ENCODE assay signal across 16 cellular contexts in the genomic region with DNA sequence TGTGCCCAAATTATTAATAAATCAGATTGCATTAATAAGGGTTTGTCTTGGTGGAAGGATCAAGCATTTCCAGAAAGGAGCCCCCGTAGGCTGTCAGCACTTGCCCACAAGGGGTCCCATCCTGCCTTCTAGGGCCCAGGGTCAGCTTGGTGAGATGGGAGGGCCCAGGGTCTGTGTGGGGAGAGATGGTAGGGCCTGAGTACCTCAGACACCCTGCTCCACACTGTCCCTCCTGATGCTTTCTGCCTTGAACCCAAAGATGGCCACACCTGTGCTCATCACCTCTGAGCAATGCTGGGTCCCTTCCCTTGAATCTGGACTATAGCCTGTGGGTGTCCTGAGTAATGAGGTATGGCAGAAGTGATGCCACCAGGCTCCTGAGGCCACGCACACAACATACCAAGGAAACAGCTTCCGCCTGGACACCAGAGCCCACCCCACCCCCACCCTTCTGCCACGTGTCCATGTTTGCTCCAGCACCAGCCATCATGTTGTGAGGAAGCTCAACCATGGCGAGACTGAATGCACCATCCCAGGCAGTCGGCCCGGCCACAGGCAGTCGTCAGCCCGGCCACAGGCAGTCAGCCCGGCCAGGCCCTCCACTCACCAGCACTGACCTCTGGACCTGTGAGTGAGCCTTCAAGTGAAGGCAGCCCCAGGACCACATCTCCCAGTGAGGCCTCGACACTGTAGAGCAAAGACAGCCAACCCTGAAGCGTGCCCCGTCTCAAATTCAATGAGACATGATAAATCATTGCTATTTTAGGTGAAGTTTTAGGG. TPM values are rescaled to one million over a fixed set of nuclear protein-coding genes. Genes with fewer than 3 reads are reported as not detected.
A peak's percentile ranks its signal among the peaks of the same experiment; 100 is the strongest.
DNase-seq lines count a peak whose midpoint lies in the region; ATAC-seq, FAIRE-seq and TF ChIP-seq lines count a peak whose summit lies in the region.
"Had no signal": no experiment of that assay in that cellular context is flagged by ENCODE, and none has a peak within 500 bp of the region (broad histone marks: within the 10 kb centered on the region; RNA-seq: fewer than 3 reads in every experiment).

No MANE protein-coding gene starts in this region.

- H3K4me3 ChIP-seq in WERI-Rb-1 (ENCODE audit: low read depth, low read length) (no peak overlapping the region), colonic mucosa (no peak overlapping the region), pancreas (no peak overlapping the region), sigmoid colon (no peak overlapping the region)

- H3K36me3 ChIP-seq in WERI-Rb-1 = peaks cover 17% of the 10 kb centered on the region
- H3K36me3 ChIP-seq in colonic mucosa = peaks cover 10% of the 10 kb centered on the region
- peaks cover 0 to 25% (median 9%) of the 10 kb centered on the region in 3 donors for H3K36me3 ChIP-seq in pancreas
- peaks cover 15 to 48% (median 21%) of the 10 kb centered on the region in 4 donors for H3K36me3 ChIP-seq in sigmoid colon

- FAIRE-seq in pancreas (lab: Jason Lieb, UNC) = no peak

- H3K4me1 ChIP-seq in colonic mucosa (no peaks in the 10 kb centered on the region), pancreas (peaks cover 0 to 7% (median 4%) of the 10 kb centered on the region in 3 donors), sigmoid colon (peaks cover 0 to 24% (median 13%) of the 10 kb centered on the region in 4 donors)

- H3K27me3 ChIP-seq in WERI-Rb-1 (ENCODE audit: insufficient read depth, low read depth, severe bottlenecking) (no peaks in the 10 kb centered on the region), colonic mucosa (no peaks in the 10 kb centered on the region), pancreas (no peaks in the 10 kb centered on the region), sigmoid colon (no peaks in the 10 kb centered on the region)

- TF ChIP-seq POLR2A in sigmoid colon (IDR thresholded peaks at IDR 0.05) = no peak

- 91 to 93% methylated on average over 13 of the region's 13 CpGs for WGBS in pancreas, 2 donors
- WGBS in sigmoid colon, 2 donors = 93 to 94% methylated on average over 13 of the region's 13 CpGs

- H3K9me3 ChIP-seq in WERI-Rb-1 (ENCODE audit: severe bottlenecking) (no peaks in the 10 kb centered on the region), colonic mucosa (no peaks in the 10 kb centered on the region), pancreas (no peaks in the 10 kb centered on the region), sigmoid colon (no peaks in the 10 kb centered on the region)

- ATAC-seq in pancreas = no peak

- H3K9ac ChIP-seq in colonic mucosa (ENCODE audit: low read depth in 2 of 2, low read length in 2 of 2) = no peak overlapping the region

- H3K27ac ChIP-seq in WERI-Rb-1 = peak overlapping the region; percentile 78
- no peak overlapping the region for H3K27ac ChIP-seq in colonic mucosa
- H3K27ac ChIP-seq in pancreas = no peak overlapping the region
- no peak overlapping the region for H3K27ac ChIP-seq in sigmoid colon

- TF ChIP-seq CTCF in WERI-Rb-1 (IDR thresholded peaks at IDR 0.05; ENCODE audit: low read depth, low read length) (no peak), colonic mucosa (IDR thresholded peaks at IDR 0.05) (no peak), pancreas (IDR thresholded peaks at IDR 0.05) (no peak), sigmoid colon (IDR thresholded peaks at IDR 0.05) (no peak)

- intact Hi-C loops in colonic mucosa (cut with DNase I) = no loop called here
- intact Hi-C loops in pancreas (cut with DNase I) = no loop called here
- intact Hi-C loops in sigmoid colon (cut with DNase I) = no loop called here

- DNase-seq in activated effector memory CD4-positive, alpha-beta T cell treated with anti-CD3 and anti-CD28 coated beads, Interleukin-2, amount 50 U/mL, for 16 hours = peak; percentile 61
- DNase-seq in activated effector memory CD4-positive, alpha-beta T cell treated with Interleukin-2 at 50 U/mL for 16 hours = no peak
- DNase-seq in WERI-Rb-1 (no peak), colonic mucosa (peak; percentile 12), pancreas (peak in 4 of 6 donors; percentile 13 to 64 (median 24)), NCI-H2196 (lab: John Stamatoyannopoulos, UW; ENCODE audit: unreplicated experiment) (no peak), NCI-H2029 treated with DMSO at 0.1 percent for 48 hours (lab: John Stamatoyannopoulos, UW) (no peak), sigmoid colon (no peak)
- DNase-seq: CD4-positive, CD25-positive, alpha-beta regulatory T cell; immature natural killer cell; mesenchymal stem cell; NCI-H526 treated with DMSO at 0.1 percent for 48 hours; retina had no signal

- no peak for TF ChIP-seq EP300 in sigmoid colon (IDR thresholded peaks at IDR 0.05)

RNA-seq across cellular contexts. Expression of gene BET1L, which starts 6.8 kb away (rescaled TPM):
- 10 to 100 TPM; 51.0 to 62.2 TPM for total RNA-seq in colonic mucosa
- 10 to 100 TPM; 29.8 to 53.4 (median 48.8) TPM for total RNA-seq in pancreas
- polyA plus RNA-seq in pancreas = 10 to 100 TPM; 27.7 to 30.7 TPM
- 10 to 100 TPM; 22.8 to 29.6 (median 23.8) TPM for total RNA-seq in sigmoid colon
- polyA plus RNA-seq in sigmoid colon = 10 to 100 TPM; 33.8 to 48.1 (median 39.0) TPM

RNA-seq across cellular contexts. Expression of gene RIC8A, which starts 7.1 kb away (rescaled TPM):
- total RNA-seq in colonic mucosa (100 to 1,000 TPM in 1 of 2 donors, 10 to 100 TPM in 1; 69.3 to 112 TPM), pancreas (10 to 100 TPM; 29.7 to 49.3 (median 40.9) TPM), sigmoid colon (100 to 1,000 TPM in 1 of 4 donors, 10 to 100 TPM in 3; 73.7 to 103 (median 86.8) TPM)
- polyA plus RNA-seq in pancreas (10 to 100 TPM; 39.6 to 47.1 TPM), sigmoid colon (10 to 100 TPM; 39.6 to 69.1 (median 47.9) TPM)

RNA-seq across cellular contexts. Expression of gene SCGB1C1, which starts 7.5 kb away (rescaled TPM):
- total RNA-seq in colonic mucosa (not detected), pancreas (under 1 TPM in 3 of 6 donors, not detected in 3; 0.41 to 0.70 (median 0.63) TPM), sigmoid colon (not detected)
- polyA plus RNA-seq in pancreas (1 to 10 TPM in 1 of 2 donors, not detected in 1; 1.1 TPM), sigmoid colon (not detected)
- total RNA-seq: CD4-positive, CD25-positive, alpha-beta regulatory T cell; H7; neural crest cell; OCI-LY7 had no signal
- polyA plus RNA-seq: CD4-positive, CD25-positive, alpha-beta regulatory T cell; immature natural killer cell had no signal

RNA-seq across cellular contexts. Expression of gene SIRT3, which starts 35.7 kb away (rescaled TPM):
- total RNA-seq in colonic mucosa (10 to 100 TPM; 15.1 to 16.9 TPM), pancreas (10 to 100 TPM in 4 of 6 donors, 1 to 10 TPM in 2; 7.7 to 13.2 (median 10.9) TPM), sigmoid colon (10 to 100 TPM in 3 of 4 donors, 1 to 10 TPM in 1; 6.4 to 12.5 (median 11.5) TPM)
- polyA plus RNA-seq in pancreas (10 to 100 TPM; 21.4 to 25.1 TPM), sigmoid colon (10 to 100 TPM in 2 of 3 donors, 1 to 10 TPM in 1; 9.6 to 21.0 (median 12.5) TPM)

RNA-seq across cellular contexts. Expression of gene PSMD13, which starts 36.4 kb away (rescaled TPM):
- total RNA-seq in colonic mucosa (100 to 1,000 TPM in 1 of 2 donors, 10 to 100 TPM in 1; 99.0 to 145 TPM), pancreas (10 to 100 TPM; 35.5 to 48.3 (median 41.9) TPM), sigmoid colon (100 to 1,000 TPM in 2 of 4 donors, 10 to 100 TPM in 2; 86.2 to 118 (median 99.3) TPM)
- polyA plus RNA-seq in pancreas (100 to 1,000 TPM in 1 of 2 donors, 10 to 100 TPM in 1; 97.5 to 118 TPM), sigmoid colon (100 to 1,000 TPM; 111 to 180 (median 138) TPM)

Comparison
In these comparisons a context has a peak if more than half of its experiments do, and no peak if none do; other contexts are left out.
1. DNase-seq: peak in activated effector memory CD4-positive, alpha-beta T cell treated with anti-CD3 and anti-CD28 coated beads, Interleukin-2, amount 50 U/mL, for 16 hours (single experiment), colonic mucosa (single experiment) and pancreas (4 of 6); none in activated effector memory CD4-positive, alpha-beta T cell treated with Interleukin-2 at 50 U/mL for 16 hours (single experiment), WERI-Rb-1 (single experiment), NCI-H2196 (single experiment), NCI-H2029 treated with DMSO at 0.1 percent for 48 hours (single experiment) and sigmoid colon (single experiment).